In the genomic region with DNA sequence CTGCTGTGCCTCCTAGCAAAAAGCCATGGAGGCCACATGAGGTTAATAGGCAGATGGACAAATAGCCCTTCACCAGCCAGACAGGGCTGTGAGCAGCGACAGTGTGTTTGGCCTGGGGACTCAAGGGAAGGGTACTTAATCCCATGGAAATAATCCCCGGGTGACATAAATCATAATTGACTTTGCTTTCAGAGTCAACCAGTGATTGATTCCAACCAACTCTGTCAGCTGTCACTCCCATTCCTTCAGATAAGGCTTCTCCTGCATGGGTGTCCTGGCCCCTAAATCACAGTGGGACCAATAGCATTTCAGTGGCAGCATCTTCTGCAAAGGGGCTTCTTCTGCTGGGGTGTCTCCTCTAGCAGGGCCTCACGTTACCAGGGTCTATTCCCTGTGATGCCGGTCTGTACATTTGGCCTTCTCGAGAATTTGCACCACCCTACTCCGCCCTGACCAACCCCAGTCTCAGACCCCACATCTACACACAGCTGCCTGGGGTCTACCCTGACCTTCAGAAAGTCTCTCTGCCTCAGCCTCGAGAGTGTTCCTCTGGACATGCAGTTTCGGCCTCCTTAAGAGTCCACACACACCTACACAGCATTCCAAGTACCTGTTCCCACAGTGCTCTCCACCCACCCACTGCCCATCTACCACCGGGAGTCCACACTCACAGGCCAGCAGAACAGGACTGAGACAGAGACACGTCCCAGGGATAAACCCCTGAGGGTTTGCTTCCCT, we compare ENCODE assay signal across 16 cellular contexts. TPM values are rescaled to one million over a fixed set of nuclear protein-coding genes. Genes with fewer than 3 reads are reported as not detected.
A peak's percentile ranks its signal among the peaks of the same experiment; 100 is the strongest.
DNase-seq lines count a peak whose midpoint lies in the region; ATAC-seq, FAIRE-seq and TF ChIP-seq lines count a peak whose summit lies in the region.
"Had no signal": no experiment of that assay in that cellular context is flagged by ENCODE, and none has a peak within 500 bp of the region (broad histone marks: within the 10 kb centered on the region; RNA-seq: fewer than 3 reads in every experiment).

No MANE protein-coding gene starts in this region.

- H3K9me2 ChIP-seq in PC-3 (replicated peaks; ENCODE audit: low read length) = no peaks in the 10 kb centered on the region

- in situ Hi-C loops in HepG2 (cut with HindIII; ENCODE audit: extremely low pct_ligation_motif_present, low pct_unique_long_range_greater_than_20kb) = loop anchor here (10.0 kb wide), 1 partner anchor 72 kb away; no protein-coding TSS in a partner anchor

- peak overlapping the region in 4 of 7 donors; percentile 5 to 80 (median 38) for H3K27ac Mint-ChIP-seq in CD14-positive monocyte

- BruUV-seq in PC-3 (replicated peaks; lab: Mats Ljungman, UMichigan) (no TSS peak), HepG2 (replicated peaks; lab: Mats Ljungman, UMichigan) (no TSS peak)

- no peak for DNase-seq in CD14-positive monocyte (ENCODE audit: low spot score)
- DNase-seq in PC-3 = no peak
- DNase-seq in epithelial cell of prostate (ENCODE audit: low read depth, low spot score) = no peak
- DNase-seq in posterior vena cava (ENCODE audit: low spot score) = peak; percentile 31
- no peak for DNase-seq in stimulated activated CD4-positive, alpha-beta T cell treated with anti-CD3 and anti-CD28 coated beads, Interleukin-4, amount 100 ng/mL, for 1 hour
- DNase-seq in HepG2 (ENCODE audit: low spot score) = no peak
- no peak for DNase-seq in globus pallidus (ENCODE audit: low spot score)
- DNase-seq: activated CD4-positive, alpha-beta T cell treated with anti-CD3 and anti-CD28 coated beads, Interleukin-2, amount 50 U/mL, for 48 hours; activated naive CD4-positive, alpha-beta T cell; AML-193; NCI-H446; nucleus accumbens; T-helper 9 cell had no signal

- H3K9me3 ChIP-seq in PC-3 (ENCODE audit: low read length) (no peaks in the 10 kb centered on the region), HepG2 (ENCODE audit: low read length) (no peaks in the 10 kb centered on the region)
- H3K9me3 ChIP-seq: Peyer's patch had no signal

- CTCF ChIA-PET in PC-3 (lab: Charles Lee) (no interaction called here), HepG2 (lab: Yijun Ruan, JAX; ENCODE audit: low intra/inter-chr PET ratio, low total read pairs) (no interaction called here)

- H3K4me3 ChIP-seq in PC-3 (ENCODE audit: low read length) (no peak overlapping the region), HepG2 (replicated peaks in 1 of 3; ENCODE audit: insufficient read depth in 1 of 3, low read depth in 2 of 3, low read length in 3 of 3) (no peak overlapping the region)
- H3K4me3 ChIP-seq: GM12878, Peyer's patch had no signal

- H3K36me3 ChIP-seq in PC-3 (ENCODE audit: low read depth, low read length) = peaks cover 6% of the 10 kb centered on the region; the same call in 1 of the 2 replicates
- H3K36me3 ChIP-seq in HepG2 (replicated peaks in 1 of 2; ENCODE audit: control insufficient read depth in 1 of 2, insufficient read depth in 2 of 2, low read length in 2 of 2) = peaks cover 0 to 6% of the 10 kb centered on the region in 2 experiments; a peak in 2 of 5 replicates

- H3K9ac ChIP-seq in PC-3 (ENCODE audit: low read length) = no peak overlapping the region
- H3K9ac ChIP-seq in HepG2 (ENCODE audit: insufficient read depth, low read depth, low read length) = no peak overlapping the region

- H3K4me1 ChIP-seq in PC-3 (ENCODE audit: insufficient read depth, low read length) (peaks cover 59% of the 10 kb centered on the region), HepG2 (ENCODE audit: insufficient read depth, low read length) (peaks cover 18% of the 10 kb centered on the region)

- peaks cover 0 to 4% (median 0%) of the 10 kb centered on the region in 3 donors for H3K27me3 Mint-ChIP-seq in CD14-positive monocyte (ENCODE audit: low read depth in 3 of 3)

- ATAC-seq in PC-3 (no peak), GM18868 (IDR thresholded peaks at IDR 0.05; ENCODE audit: unreplicated experiment) (no peak), HepG2 (no peak)
- ATAC-seq: GM12878 had no signal

- peaks cover 35 to 44% of the 10 kb centered on the region in 2 donors for H3K36me3 Mint-ChIP-seq in CD14-positive monocyte

- no peak overlapping the region for H2AFZ ChIP-seq in PC-3 (ENCODE audit: low read length)
- no peak overlapping the region for H2AFZ ChIP-seq in HepG2 (ENCODE audit: low read length)

- no peak overlapping the region for H3K27ac ChIP-seq in PC-3 (ENCODE audit: low read length)
- peak overlapping the region; percentile 98 for H3K27ac ChIP-seq in epithelial cell of prostate
- no peak overlapping the region for H3K27ac ChIP-seq in HepG2 (ENCODE audit: extremely low read length, insufficient read depth, low read length)

- H3K9me3 Mint-ChIP-seq in CD14-positive monocyte = no peaks in the 10 kb centered on the region

- peaks cover 48% of the 10 kb centered on the region for H3K4me1 Mint-ChIP-seq in CD14-positive monocyte

- no peaks in the 10 kb centered on the region for H3F3A ChIP-seq in PC-3 (ENCODE audit: low read length, unreplicated experiment)

- H3K4me3 Mint-ChIP-seq in CD14-positive monocyte = no peak overlapping the region

- WGBS in HepG2 (ENCODE audit: low lambda C conversion rate) = 89% methylated on average over 8 of the region's 10 CpGs

- H3K4me2 ChIP-seq in PC-3 (ENCODE audit: low read length) (0 out of 2 replicates have a peak overlapping the region, but pooled peaks have one; percentile 15), HepG2 (ENCODE audit: low read depth, low read length) (no peak overlapping the region)

- no peak for FAIRE-seq in HepG2 (lab: Jason Lieb, UNC)
- FAIRE-seq: GM12878 had no signal

- TF ChIP-seq CTCF in CD14-positive monocyte (IDR thresholded peaks at IDR 0.05) (no peak), PC-3 (conservative IDR thresholded peaks at IDR 0.05; ENCODE audit: low read depth, low read length) (no peak), HepG2 (CRISPR knock-in tag; IDR thresholded peaks at IDR 0.05) (no peak)

- no peaks in the 10 kb centered on the region for H3K27me3 ChIP-seq in PC-3 (ENCODE audit: low read length)
- H3K27me3 ChIP-seq in HepG2 (ENCODE audit: control insufficient read depth in 1 of 2, insufficient read depth in 2 of 2, low read length in 2 of 2) = no peaks in the 10 kb centered on the region
- H3K27me3 ChIP-seq: Peyer's patch had no signal

- no peak for TF ChIP-seq EP300 in HepG2 (IDR thresholded peaks at IDR 0.05; ENCODE audit: low read depth in 2 of 2, low read length in 2 of 2)
- no peak for TF ChIP-seq EP300 in HepG2 (CRISPR knock-in tag; IDR thresholded peaks at IDR 0.05; ENCODE audit: borderline replicate concordance)

- no peak for TF ChIP-seq RAD21 in HepG2 (CRISPR knock-in tag; IDR thresholded peaks at IDR 0.05)

- H4K20me1 ChIP-seq in PC-3 (ENCODE audit: low read length) (peaks cover 16% of the 10 kb centered on the region; the same call in 1 of the 2 replicates), HepG2 (ENCODE audit: insufficient read depth, low read length) (no peaks in the 10 kb centered on the region)

- intact Hi-C loops in CD14-positive monocyte (cut with micrococcal nuclease) (loop anchor here (10.0 kb wide), 2 partner anchors 122 to 1722 kb away; a partner anchor contains a TSS), PC-3 (cut with micrococcal nuclease) (no loop called here), posterior vena cava (cut with DNase I) (loop anchor here in 1 of 2 donors (5.0 to 10.0 kb wide), 2 partner anchors 35 to 132 kb away; a partner anchor contains a TSS), HepG2 (cut with micrococcal nuclease; ENCODE audit: unreplicated experiment) (loop anchor here (10.0 kb wide), 1 partner anchor 72 kb away; no protein-coding TSS in a partner anchor)

- POLR2A ChIA-PET in PC-3 (lab: Charles Lee; ENCODE audit: unreplicated experiment) = no interaction called here
- POLR2A ChIA-PET in HepG2 (lab: Yijun Ruan, JAX) = no interaction called here

- H3K79me2 ChIP-seq in PC-3 (ENCODE audit: low read length) (peaks cover 61% of the 10 kb centered on the region), HepG2 (ENCODE audit: insufficient read depth, low read length) (no peaks in the 10 kb centered on the region)

- TF ChIP-seq POLR2A in HepG2 (IDR thresholded peaks at IDR 0.05; ENCODE audit: insufficient read depth in 1 of 2, low read depth in 2 of 2, low read length in 2 of 2) = no peak

RNA-seq across cellular contexts. Expression of a gene that starts 3.7 kb away (rescaled TPM):
- polyA plus RNA-seq in CD14-positive monocyte = 10 to 100 TPM; 75.2 to 87.6 TPM
- total RNA-seq in PC-3 (2014; rRNA removed) = 354 and 460 TPM in 2 replicates
- total RNA-seq in posterior vena cava = 100 to 1,000 TPM; 147 to 179 TPM
- total RNA-seq in HepG2 (2016; rRNA removed; fragmentation: Illumina TruSeq; extraction: Trizol) = 30.7 and 33.8 TPM in 2 replicates
- total RNA-seq in HepG2 (2016; cell fraction: cytosol; rRNA removed; fragmentation: Illumina TruSeq; extraction: Trizol; ENCODE audit: low read depth) = 29.6 and 37.0 TPM in 2 replicates
- total RNA-seq in HepG2 (2016; cell fraction: insoluble cytoplasmic fraction; rRNA removed; fragmentation: Illumina TruSeq; extraction: Trizol) = 31.5 and 34.4 TPM in 2 replicates
- 33.2 and 41.2 TPM in 2 replicates for total RNA-seq in HepG2 (2016; cell fraction: membrane; rRNA removed; fragmentation: Illumina TruSeq; extraction: Trizol)
- 15.1 and 15.7 TPM in 2 replicates for total RNA-seq in HepG2 (2016; cell fraction: nucleus; rRNA removed; fragmentation: Illumina TruSeq; extraction: Trizol)
- polyA plus RNA-seq in HepG2 (2011; rRNA removed) = 23.3 and 24.8 TPM in 2 replicates
- 27.1 and 35.6 TPM in 2 replicates for polyA plus RNA-seq in HepG2 (2011; cell fraction: cytosol; rRNA removed)
- 29.2 and 30.5 TPM in 2 replicates for polyA plus RNA-seq in HepG2 (2011; cell fraction: nucleus; rRNA removed)
- 14.8 and 24.0 TPM in 2 replicates for polyA plus RNA-seq in HepG2 (2012)
- 31.8 and 36.4 TPM in 2 replicates for polyA plus RNA-seq in HepG2 (2016; cell fraction: cytosol; fragmentation: Illumina TruSeq; extraction: Trizol; ENCODE audit: low read depth)
- polyA plus RNA-seq in HepG2 (2016; cell fraction: insoluble cytoplasmic fraction; fragmentation: Illumina TruSeq; extraction: Trizol; ENCODE audit: low read depth) = 30.6 and 31.4 TPM in 2 replicates
- polyA plus RNA-seq in HepG2 (2016; cell fraction: membrane; fragmentation: Illumina TruSeq; extraction: Trizol; ENCODE audit: low read depth) = 32.7 and 36.2 TPM in 2 replicates
- 28.4 and 29.1 TPM in 2 replicates for polyA plus RNA-seq in HepG2 (2016; cell fraction: nucleus; fragmentation: Illumina TruSeq; extraction: Trizol; ENCODE audit: insufficient read depth, low read depth)
- polyA minus RNA-seq in HepG2 (2011; rRNA and poly(A)+ RNA removed; ENCODE audit: low replicate concordance) = 13.8 and 44.3 TPM in 2 replicates
- polyA minus RNA-seq in HepG2 (2011; cell fraction: cytosol; rRNA and poly(A)+ RNA removed) = 9.0 and 12.0 TPM in 2 replicates
- polyA minus RNA-seq in HepG2 (2011; cell fraction: nucleus; rRNA and poly(A)+ RNA removed) = 7.7 and 8.2 TPM in 2 replicates

RNA-seq across cellular contexts. Expression of a gene that starts 24.1 kb away (rescaled TPM):
- polyA plus RNA-seq in CD14-positive monocyte (100 to 1,000 TPM; 260 to 298 TPM), HepG2 (2011; rRNA removed) (146 TPM in 2 replicates)
- total RNA-seq in PC-3 (2014; rRNA removed) (164 and 174 TPM in 2 replicates), posterior vena cava (10 to 100 TPM; 66.9 to 90.4 TPM), HepG2 (2016; rRNA removed; fragmentation: Illumina TruSeq; extraction: Trizol) (89.2 and 95.7 TPM in 2 replicates)
- 64.5 and 65.6 TPM in 2 replicates for total RNA-seq in HepG2 (2016; cell fraction: cytosol; rRNA removed; fragmentation: Illumina TruSeq; extraction: Trizol; ENCODE audit: low read depth)
- 87.9 and 107 TPM in 2 replicates for total RNA-seq in HepG2 (2016; cell fraction: insoluble cytoplasmic fraction; rRNA removed; fragmentation: Illumina TruSeq; extraction: Trizol)
- 112 and 135 TPM in 2 replicates for total RNA-seq in HepG2 (2016; cell fraction: membrane; rRNA removed; fragmentation: Illumina TruSeq; extraction: Trizol)
- total RNA-seq in HepG2 (2016; cell fraction: nucleus; rRNA removed; fragmentation: Illumina TruSeq; extraction: Trizol) = 38.9 and 40.5 TPM in 2 replicates
- polyA plus RNA-seq in HepG2 (2011; cell fraction: cytosol; rRNA removed) = 171 and 302 TPM in 2 replicates
- polyA plus RNA-seq in HepG2 (2011; cell fraction: nucleus; rRNA removed) = 77.0 and 77.1 TPM in 2 replicates
- 133 and 141 TPM in 2 replicates for polyA plus RNA-seq in HepG2 (2012)
- polyA plus RNA-seq in HepG2 (2016; cell fraction: cytosol; fragmentation: Illumina TruSeq; extraction: Trizol; ENCODE audit: low read depth) = 151 and 159 TPM in 2 replicates
- polyA plus RNA-seq in HepG2 (2016; cell fraction: insoluble cytoplasmic fraction; fragmentation: Illumina TruSeq; extraction: Trizol; ENCODE audit: low read depth) = 220 and 222 TPM in 2 replicates
- polyA plus RNA-seq in HepG2 (2016; cell fraction: membrane; fragmentation: Illumina TruSeq; extraction: Trizol; ENCODE audit: low read depth) = 239 and 256 TPM in 2 replicates
- 118 and 123 TPM in 2 replicates for polyA plus RNA-seq in HepG2 (2016; cell fraction: nucleus; fragmentation: Illumina TruSeq; extraction: Trizol; ENCODE audit: insufficient read depth, low read depth)
- 148 and 164 TPM in 2 replicates for polyA minus RNA-seq in HepG2 (2011; rRNA and poly(A)+ RNA removed; ENCODE audit: low replicate concordance)
- polyA minus RNA-seq in HepG2 (2011; cell fraction: cytosol; rRNA and poly(A)+ RNA removed) = 70.4 and 91.9 TPM in 2 replicates
- polyA minus RNA-seq in HepG2 (2011; cell fraction: nucleus; rRNA and poly(A)+ RNA removed) = 33.3 and 40.7 TPM in 2 replicates

RNA-seq across cellular contexts. Expression of a gene that starts 24.3 kb away (rescaled TPM):
- polyA plus RNA-seq in CD14-positive monocyte (10 to 100 TPM; 17.2 to 23.4 TPM), HepG2 (2011; rRNA removed) (43.3 and 45.9 TPM in 2 replicates)
- total RNA-seq in PC-3 (2014; rRNA removed) (92.6 and 103 TPM in 2 replicates), posterior vena cava (10 to 100 TPM; 17.5 to 18.1 TPM), HepG2 (2016; rRNA removed; fragmentation: Illumina TruSeq; extraction: Trizol) (48.4 and 58.4 TPM in 2 replicates)
- total RNA-seq in HepG2 (2016; cell fraction: cytosol; rRNA removed; fragmentation: Illumina TruSeq; extraction: Trizol; ENCODE audit: low read depth) = 19.8 and 25.4 TPM in 2 replicates
- total RNA-seq in HepG2 (2016; cell fraction: insoluble cytoplasmic fraction; rRNA removed; fragmentation: Illumina TruSeq; extraction: Trizol) = 51.5 and 62.4 TPM in 2 replicates
- total RNA-seq in HepG2 (2016; cell fraction: membrane; rRNA removed; fragmentation: Illumina TruSeq; extraction: Trizol) = 31.1 and 36.0 TPM in 2 replicates
- 38.3 and 50.4 TPM in 2 replicates for total RNA-seq in HepG2 (2016; cell fraction: nucleus; rRNA removed; fragmentation: Illumina TruSeq; extraction: Trizol)
- polyA plus RNA-seq in HepG2 (2011; cell fraction: cytosol; rRNA removed) = 43.5 and 48.0 TPM in 2 replicates
- 49.8 and 55.0 TPM in 2 replicates for polyA plus RNA-seq in HepG2 (2011; cell fraction: nucleus; rRNA removed)
- polyA plus RNA-seq in HepG2 (2012) = 36.0 and 45.5 TPM in 2 replicates
- polyA plus RNA-seq in HepG2 (2016; cell fraction: cytosol; fragmentation: Illumina TruSeq; extraction: Trizol; ENCODE audit: low read depth) = 20.0 and 21.6 TPM in 2 replicates
- polyA plus RNA-seq in HepG2 (2016; cell fraction: insoluble cytoplasmic fraction; fragmentation: Illumina TruSeq; extraction: Trizol; ENCODE audit: low read depth) = 99.0 and 104 TPM in 2 replicates
- polyA plus RNA-seq in HepG2 (2016; cell fraction: membrane; fragmentation: Illumina TruSeq; extraction: Trizol; ENCODE audit: low read depth) = 29.9 and 32.3 TPM in 2 replicates
- 76.6 and 84.9 TPM in 2 replicates for polyA plus RNA-seq in HepG2 (2016; cell fraction: nucleus; fragmentation: Illumina TruSeq; extraction: Trizol; ENCODE audit: insufficient read depth, low read depth)
- 16.4 and 48.3 TPM in 2 replicates for polyA minus RNA-seq in HepG2 (2011; rRNA and poly(A)+ RNA removed; ENCODE audit: low replicate concordance)
- 10.2 and 15.5 TPM in 2 replicates for polyA minus RNA-seq in HepG2 (2011; cell fraction: cytosol; rRNA and poly(A)+ RNA removed)
- 37.8 and 42.2 TPM in 2 replicates for polyA minus RNA-seq in HepG2 (2011; cell fraction: nucleus; rRNA and poly(A)+ RNA removed)

RNA-seq across cellular contexts. Expression of a gene that starts 35.5 kb away (rescaled TPM):
- polyA plus RNA-seq in CD14-positive monocyte = 10 to 100 TPM; 11.5 to 14.8 TPM
- total RNA-seq in PC-3 (2014; rRNA removed) = 51.4 TPM in 2 replicates
- total RNA-seq in posterior vena cava = 10 to 100 TPM; 27.3 to 27.7 TPM
- 21.5 and 34.3 TPM in 2 replicates for total RNA-seq in HepG2 (2016; rRNA removed; fragmentation: Illumina TruSeq; extraction: Trizol)
- total RNA-seq in HepG2 (2016; cell fraction: cytosol; rRNA removed; fragmentation: Illumina TruSeq; extraction: Trizol; ENCODE audit: low read depth) = 5.1 and 5.2 TPM in 2 replicates
- total RNA-seq in HepG2 (2016; cell fraction: insoluble cytoplasmic fraction; rRNA removed; fragmentation: Illumina TruSeq; extraction: Trizol) = 19.8 and 32.7 TPM in 2 replicates
- total RNA-seq in HepG2 (2016; cell fraction: membrane; rRNA removed; fragmentation: Illumina TruSeq; extraction: Trizol) = 11.2 and 15.4 TPM in 2 replicates
- 39.6 and 43.8 TPM in 2 replicates for total RNA-seq in HepG2 (2016; cell fraction: nucleus; rRNA removed; fragmentation: Illumina TruSeq; extraction: Trizol)
- polyA plus RNA-seq in HepG2 (2011; rRNA removed) = 24.6 and 27.8 TPM in 2 replicates
- 16.5 and 25.1 TPM in 2 replicates for polyA plus RNA-seq in HepG2 (2011; cell fraction: cytosol; rRNA removed)
- 19.3 and 19.4 TPM in 2 replicates for polyA plus RNA-seq in HepG2 (2011; cell fraction: nucleus; rRNA removed)
- 21.3 and 21.7 TPM in 2 replicates for polyA plus RNA-seq in HepG2 (2012)
- polyA plus RNA-seq in HepG2 (2016; cell fraction: cytosol; fragmentation: Illumina TruSeq; extraction: Trizol; ENCODE audit: low read depth) = 1.8 and 2.0 TPM in 2 replicates
- 15.5 and 15.8 TPM in 2 replicates for polyA plus RNA-seq in HepG2 (2016; cell fraction: insoluble cytoplasmic fraction; fragmentation: Illumina TruSeq; extraction: Trizol; ENCODE audit: low read depth)
- 5.3 and 5.5 TPM in 2 replicates for polyA plus RNA-seq in HepG2 (2016; cell fraction: membrane; fragmentation: Illumina TruSeq; extraction: Trizol; ENCODE audit: low read depth)
- 54.2 and 59.0 TPM in 2 replicates for polyA plus RNA-seq in HepG2 (2016; cell fraction: nucleus; fragmentation: Illumina TruSeq; extraction: Trizol; ENCODE audit: insufficient read depth, low read depth)
- 38.0 and 49.2 TPM in 2 replicates for polyA minus RNA-seq in HepG2 (2011; rRNA and poly(A)+ RNA removed; ENCODE audit: low replicate concordance)
- polyA minus RNA-seq in HepG2 (2011; cell fraction: cytosol; rRNA and poly(A)+ RNA removed) = 20.9 and 25.3 TPM in 2 replicates
- 29.5 and 36.7 TPM in 2 replicates for polyA minus RNA-seq in HepG2 (2011; cell fraction: nucleus; rRNA and poly(A)+ RNA removed)

RNA-seq across cellular contexts. Expression of a gene that starts 47.4 kb away (rescaled TPM):
- polyA plus RNA-seq in CD14-positive monocyte = under 1 TPM in 1 of 2 donors, not detected in 1; 0.04 TPM
- 0.15 and 2.6 TPM in 2 replicates for total RNA-seq in PC-3 (2014; rRNA removed)
- 10 to 100 TPM; 12.4 to 15.2 TPM for total RNA-seq in posterior vena cava
- 0.01 and 0.18 TPM in 2 replicates for total RNA-seq in HepG2 (2016; rRNA removed; fragmentation: Illumina TruSeq; extraction: Trizol)
- total RNA-seq in HepG2 (2016; cell fraction: cytosol; rRNA removed; fragmentation: Illumina TruSeq; extraction: Trizol; ENCODE audit: low read depth) = 1.1 TPM in 1 of 2 replicates, not detected in the other
- total RNA-seq in HepG2 (2016; cell fraction: insoluble cytoplasmic fraction; rRNA removed; fragmentation: Illumina TruSeq; extraction: Trizol) = 0.45 TPM in 1 of 2 replicates, not detected in the other
- total RNA-seq in HepG2 (2016; cell fraction: membrane; rRNA removed; fragmentation: Illumina TruSeq; extraction: Trizol) = 0.93 and 0.96 TPM in 2 replicates
- total RNA-seq in HepG2 (2016; cell fraction: nucleus; rRNA removed; fragmentation: Illumina TruSeq; extraction: Trizol) = 0.53 TPM in 1 of 2 replicates, not detected in the other
- 0.22 and 0.50 TPM in 2 replicates for polyA plus RNA-seq in HepG2 (2011; rRNA removed)
- polyA plus RNA-seq in HepG2 (2011; cell fraction: cytosol; rRNA removed) = under 0.01 and 0.01 TPM in 2 replicates
- polyA plus RNA-seq in HepG2 (2011; cell fraction: nucleus; rRNA removed) = 0.02 and 0.03 TPM in 2 replicates
- 0.05 and 0.07 TPM in 2 replicates for polyA plus RNA-seq in HepG2 (2012)
- polyA plus RNA-seq in HepG2 (2016; cell fraction: cytosol; fragmentation: Illumina TruSeq; extraction: Trizol; ENCODE audit: low read depth) = 0.51 and 1.6 TPM in 2 replicates
- not detected in 2 replicates for polyA plus RNA-seq in HepG2 (2016; cell fraction: insoluble cytoplasmic fraction; fragmentation: Illumina TruSeq; extraction: Trizol; ENCODE audit: low read depth)
- polyA plus RNA-seq in HepG2 (2016; cell fraction: membrane; fragmentation: Illumina TruSeq; extraction: Trizol; ENCODE audit: low read depth) = 1.5 TPM in 1 of 2 replicates, not detected in the other
- polyA plus RNA-seq in HepG2 (2016; cell fraction: nucleus; fragmentation: Illumina TruSeq; extraction: Trizol; ENCODE audit: insufficient read depth, low read depth) = 0.05 TPM in 1 of 2 replicates, not detected in the other
- 0.02 and 0.22 TPM in 2 replicates for polyA minus RNA-seq in HepG2 (2011; rRNA and poly(A)+ RNA removed; ENCODE audit: low replicate concordance)
- 0.79 TPM in 1 of 2 replicates, not detected in the other for polyA minus RNA-seq in HepG2 (2011; cell fraction: cytosol; rRNA and poly(A)+ RNA removed)
- under 0.01 TPM in 2 replicates for polyA minus RNA-seq in HepG2 (2011; cell fraction: nucleus; rRNA and poly(A)+ RNA removed)
